16 cellular contexts compared by ENCODE assay signal in genomic region chr17:73773702-73774101, GRCh38.
"Had no signal": no experiment of that assay in that cellular context is flagged by ENCODE, and none has a peak within 500 bp of the region (broad histone marks: within the 10 kb centered on the region; RNA-seq: fewer than 3 reads in every experiment).

No MANE protein-coding gene starts in this region.

- H3K9me3 Mint-ChIP-seq: activated B cell treated with CpG ODN at 0.5 μM for 24 hours; activated naive CD4-positive, alpha-beta T cell treated with anti-CD3 and anti-CD28 coated beads, Interleukin-2, amount 50 U/mL, for 72 hours; stimulated activated naive CD8-positive, alpha-beta T cell treated with anti-CD3 and anti-CD28 coated beads, Interleukin-15, amount 100 ng/mL, for 72 hours; T-helper 2 cell treated with Interferon-gamma antibody and Interleukin-4, amounts not matched to agents 5 μg/mL and 100 μg/mL, for 36 hours had no signal

- ATAC-seq: left lobe of liver; stimulated activated naive CD8-positive, alpha-beta T cell treated with anti-CD3 and anti-CD28 coated beads, Interleukin-15, amount 100 ng/mL, for 72 hours had no signal

- H3K36me3 Mint-ChIP-seq: activated naive CD4-positive, alpha-beta T cell treated with anti-CD3 and anti-CD28 coated beads, Interleukin-2, amount 50 U/mL, for 72 hours had no signal

- H3K27me3 Mint-ChIP-seq: stimulated activated naive CD8-positive, alpha-beta T cell treated with anti-CD3 and anti-CD28 coated beads, Interleukin-15, amount 100 ng/mL, for 72 hours had no signal

- DNase-seq: activated B cell treated with CpG ODN at 0.5 μM for 24 hours; activated CD4-positive, alpha-beta T cell treated with anti-CD3 and anti-CD28 coated beads, Interleukin-2, amount 50 U/mL, for 1 hour; activated T-cell treated with anti-CD3 and anti-CD28 coated beads for 4 hours; dorsolateral prefrontal cortex; endodermal cell; hippocampal formation; ovary; sigmoid colon; spleen; stimulated activated naive CD8-positive, alpha-beta T cell treated with anti-CD3 and anti-CD28 coated beads, Interleukin-15, amount 100 ng/mL, for 72 hours; upper lobe of left lung had no signal

- H3K27ac Mint-ChIP-seq: activated B cell treated with CpG ODN at 0.5 μM for 24 hours; activated naive CD4-positive, alpha-beta T cell treated with anti-CD3 and anti-CD28 coated beads, Interleukin-2, amount 50 U/mL, for 72 hours; endodermal cell; neural progenitor cell; stimulated activated naive CD8-positive, alpha-beta T cell treated with anti-CD3 and anti-CD28 coated beads, Interleukin-15, amount 100 ng/mL, for 72 hours; T-helper 2 cell treated with Interferon-gamma antibody and Interleukin-4, amounts not matched to agents 5 μg/mL and 100 μg/mL, for 36 hours had no signal

- FAIRE-seq: keratinocyte had no signal

- H3K4me1 Mint-ChIP-seq: activated B cell treated with CpG ODN at 0.5 μM for 24 hours; stimulated activated naive CD8-positive, alpha-beta T cell treated with anti-CD3 and anti-CD28 coated beads, Interleukin-15, amount 100 ng/mL, for 72 hours had no signal

- H3K4me3 Mint-ChIP-seq: activated B cell treated with CpG ODN at 0.5 μM for 24 hours; endodermal cell; stimulated activated naive CD8-positive, alpha-beta T cell treated with anti-CD3 and anti-CD28 coated beads, Interleukin-15, amount 100 ng/mL, for 72 hours; T-helper 2 cell treated with Interferon-gamma antibody and Interleukin-4, amounts not matched to agents 5 μg/mL and 100 μg/mL, for 36 hours had no signal
